ENCODE assay signal across 8 cellular contexts in the genomic region with DNA sequence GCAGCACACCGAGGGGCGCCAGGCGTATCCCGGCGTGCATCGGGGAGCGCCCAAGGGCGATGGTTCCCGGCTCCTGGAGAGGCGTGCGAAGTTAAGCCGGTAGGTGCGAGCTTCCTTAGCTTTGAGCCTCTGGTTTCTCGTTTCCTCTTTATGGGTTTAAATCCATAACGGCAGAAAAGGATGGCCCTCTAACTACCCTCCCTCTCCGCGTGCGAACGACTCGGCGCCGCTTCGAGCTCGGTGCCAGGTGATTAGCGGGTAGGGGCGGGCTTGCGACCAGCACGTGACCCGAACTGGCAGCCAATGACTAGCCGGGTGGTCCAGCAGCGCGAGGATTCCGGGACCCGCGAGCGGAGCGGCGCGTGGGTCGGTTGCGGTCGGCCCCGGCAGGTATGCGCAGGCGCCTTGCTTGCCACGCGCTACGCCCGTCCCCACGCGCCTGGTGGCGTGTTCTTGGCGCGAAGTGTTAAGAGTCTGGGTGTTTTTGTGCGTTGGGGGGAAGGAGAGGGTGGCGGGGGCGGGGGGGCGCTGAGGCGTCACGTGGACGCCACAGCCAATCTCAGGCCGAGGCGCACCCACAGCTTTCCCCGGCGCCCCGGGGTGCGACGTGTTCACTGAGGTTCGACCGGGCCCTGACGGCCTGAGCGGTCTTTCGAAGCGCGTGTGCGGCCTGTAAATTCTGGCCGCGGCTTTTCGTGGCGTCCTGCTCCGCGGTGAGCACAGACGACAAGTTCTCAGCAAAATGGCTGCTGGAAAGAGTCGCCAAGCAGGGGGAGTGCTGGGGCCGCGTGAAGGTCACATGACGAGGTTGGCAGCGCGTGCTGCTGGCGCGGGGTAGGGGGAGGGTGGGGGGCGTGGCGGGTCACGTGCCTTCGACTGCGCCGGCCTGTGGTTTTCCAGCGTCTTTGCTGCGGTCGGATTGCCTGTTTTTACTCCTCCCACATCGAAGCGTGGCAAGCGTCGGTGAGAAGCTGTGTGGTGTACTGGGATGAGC. TPM values are rescaled to one million over a fixed set of nuclear protein-coding genes. Genes with fewer than 3 reads are reported as not detected.
DNase-seq lines count a peak whose midpoint lies in the region; ATAC-seq and TF ChIP-seq lines count a peak whose summit lies in the region.

No MANE protein-coding gene starts in this region.

- H3K4me1 ChIP-seq in adipocyte (ENCODE audit: control insufficient read depth, insufficient read depth, low read length) (peaks cover 7% of the 10 kb centered on the region), cardiac muscle cell (ENCODE audit: low read depth) (no peaks in the 10 kb centered on the region), ovary (ENCODE audit: insufficient read depth) (no peaks in the 10 kb centered on the region)

- peak overlapping the region; percentile 84 for H3K4me3 ChIP-seq in adipocyte (ENCODE audit: low read length)
- H3K4me3 ChIP-seq in cardiac muscle cell = peak overlapping the region; percentile 36
- peak overlapping the region; percentile 47 for H3K4me3 ChIP-seq in ovary

- TF ChIP-seq POLR2A in ovary (IDR thresholded peaks at IDR 0.05) = peak; percentile 73

- H3K36me3 ChIP-seq in adipocyte (ENCODE audit: control insufficient read depth, insufficient read depth, low read length, severe bottlenecking) (no peaks in the 10 kb centered on the region), cardiac muscle cell (no peaks in the 10 kb centered on the region), ovary (no peaks in the 10 kb centered on the region)

- H3K27me3 ChIP-seq in adipocyte (replicated peaks; ENCODE audit: control insufficient read depth, insufficient read depth, low read length) (no peaks in the 10 kb centered on the region), cardiac muscle cell (no peaks in the 10 kb centered on the region), ovary (no peaks in the 10 kb centered on the region)

- peaks cover 4 to 8% (median 6%) of the 10 kb centered on the region in 3 donors for H3K9me3 Mint-ChIP-seq in T-cell

- H3K27me3 Mint-ChIP-seq in T-cell = no peaks in the 10 kb centered on the region

- DNase-seq in GM13977 (ENCODE audit: low spot score) (peak; percentile 88), NCI-H1092 (lab: John Stamatoyannopoulos, UW) (peak; percentile 77), T-cell (peak; percentile 52 to 79 (median 70)), adipocyte (ENCODE audit: low read depth) (peak; percentile 89), cardiac muscle cell (ENCODE audit: low read depth in 1 of 2, low spot score in 1 of 2) (peak; percentile 83 to 94), ovary (peak; percentile 89 to 92 (median 90)), NK-92 (lab: John Stamatoyannopoulos, UW; ENCODE audit: unreplicated experiment) (no peak)

- H3K9me3 ChIP-seq in adipocyte (ENCODE audit: control insufficient read depth, low read length) (peaks cover 4% of the 10 kb centered on the region), cardiac muscle cell (ENCODE audit: low read depth) (no peaks in the 10 kb centered on the region), ovary (peaks cover 0 to 4% of the 10 kb centered on the region in 2 donors)

- CTCF ChIA-PET in T-cell (lab: Charles Lee) = interaction anchor here in 1 of 2 donors (2.4 kb wide), 1 partner anchor 18 kb away, joined by 9 read pairs; no protein-coding TSS in a partner anchor

- peak overlapping the region; percentile 73 for H3K9ac ChIP-seq in adipocyte (ENCODE audit: low read length)

- TF ChIP-seq CTCF in GM13977 (IDR thresholded peaks at IDR 0.05; ENCODE audit: extremely low read depth, insufficient read depth, missing control alignments) (no peak), cardiac muscle cell (IDR thresholded peaks at IDR 0.05; ENCODE audit: low read depth, low read length) (no peak), ovary (IDR thresholded peaks at IDR 0.05) (no peak)

- H3K36me3 Mint-ChIP-seq in T-cell = no peaks in the 10 kb centered on the region

- H3K4me3 Mint-ChIP-seq in T-cell = peak overlapping the region; percentile 78 to 81 (median 79)

- peak; percentile 55 for TF ChIP-seq EP300 in ovary (IDR thresholded peaks at IDR 0.05)

- 1% methylated on average over 83 to 104 of the region's 104 CpGs for WGBS in ovary, 3 donors

- POLR2A ChIA-PET in T-cell (lab: Charles Lee) = interaction anchor here in 1 of 2 donors (0.6 kb wide), 1 partner anchor 9 kb away, joined by 3 read pairs; no protein-coding TSS in a partner anchor

- intact Hi-C loops in ovary (cut with DNase I) = loop anchor here in 2 of 4 donors (5.0 kb wide), 1 partner anchor 41 kb away; the partner anchor contains the start of gene MGA (in 2 of the 2)

- H3K4me1 Mint-ChIP-seq in T-cell = peaks cover 16 to 19% (median 16%) of the 10 kb centered on the region in 3 donors

- no peak overlapping the region for H3K27ac ChIP-seq in cardiac muscle cell
- peak overlapping the region; percentile 93 to 98 for H3K27ac ChIP-seq in ovary
- peak overlapping the region; percentile 82 for H3K27ac ChIP-seq in temporal lobe (ENCODE audit: low read depth, low read length)

- peak; percentile 86 to 91 (median 89) for ATAC-seq in T-cell (replicated peaks in 1 of 4)

- in situ Hi-C loops in GM13977 (cut with MboI; ENCODE audit: low pct_unique_long_range_greater_than_20kb, low sequenced_read_pairs, unreplicated experiment) = no loop called here

- H3K27ac Mint-ChIP-seq in T-cell = peak overlapping the region; percentile 31 to 55

RNA-seq across cellular contexts. Expression of gene MGA, which starts 38.7 kb away (rescaled TPM):
- total RNA-seq in T-cell = 10 to 100 TPM; 49.7 to 58.7 (median 54.7) TPM
- 22.7 and 48.8 TPM in 2 replicates for total RNA-seq in cardiac muscle cell
- 17.7 and 23.2 TPM in 2 replicates for polyA plus RNA-seq in cardiac muscle cell
- total RNA-seq in ovary = 10 to 100 TPM; 43.4 to 90.2 (median 61.6) TPM
- 10 to 100 TPM in 1 of 2 donors, 1 to 10 TPM in 1; 7.1 to 14.8 TPM for polyA plus RNA-seq in ovary
- 53.4 TPM for total RNA-seq in temporal lobe
